ENCODE assay signal across 8 cellular contexts in genomic region chr6:7615611-7616383, GRCh38. TPM values are rescaled to one million over a fixed set of nuclear protein-coding genes. Genes with fewer than 3 reads are reported as not detected.
DNase-seq lines count a peak whose midpoint lies in the region; ATAC-seq, FAIRE-seq and TF ChIP-seq lines count a peak whose summit lies in the region.

No MANE protein-coding gene starts in this region.

- TF ChIP-seq POLR2A in endothelial cell of umbilical vein (IDR thresholded peaks at IDR 0.05; ENCODE audit: low read depth, low read length) = no peak

- no TSS peak for BruUV-seq in endothelial cell of umbilical vein (replicated peaks; lab: Mats Ljungman, UMichigan)

- CTCF ChIA-PET in endothelial cell of umbilical vein (lab: Charles Lee) = interaction anchor here (0.7 to 3.2 kb wide), 28 partner anchors 8 to 1069 kb away, joined by 3 to 71 read pairs (median 4); partner anchors contain the start of gene BLOC1S5

- H3F3A ChIP-seq in MM.1S (ENCODE audit: insufficient read depth, low read length) = no peaks in the 10 kb centered on the region

- peak overlapping the region; percentile 62 for H3K27ac Mint-ChIP-seq in T-helper 17 cell

- no peaks in the 10 kb centered on the region for H3K36me3 ChIP-seq in MM.1S (replicated peaks; ENCODE audit: insufficient read depth, low read length)
- H3K36me3 ChIP-seq in endothelial cell of umbilical vein (ENCODE audit: control insufficient read depth in 2 of 2, extremely low read depth in 1 of 2, insufficient read depth in 2 of 2, low read length in 2 of 2) = peaks cover 0 to 9% of the 10 kb centered on the region in 2 experiments

- no peaks in the 10 kb centered on the region for H3K9me2 ChIP-seq in MM.1S (replicated peaks; ENCODE audit: insufficient read depth, low read length)

- no peaks in the 10 kb centered on the region for H3K9me1 ChIP-seq in endothelial cell of umbilical vein (replicated peaks; ENCODE audit: control insufficient read depth, extremely low read depth, insufficient read depth, low read length)

- H3K9ac ChIP-seq in MM.1S (ENCODE audit: low read length) = no peak overlapping the region
- H3K9ac ChIP-seq in endothelial cell of umbilical vein (replicated peaks; ENCODE audit: extremely low read depth, insufficient read depth, low read length) = no peak overlapping the region

- ATAC-seq in T-helper 17 cell (peak; percentile 53), GM19467 (IDR thresholded peaks at IDR 0.05; ENCODE audit: unreplicated experiment) (no peak)

- H4K20me1 ChIP-seq in MM.1S (ENCODE audit: insufficient read depth, low read length) (no peaks in the 10 kb centered on the region), endothelial cell of umbilical vein (replicated peaks; ENCODE audit: control insufficient read depth, extremely low read depth, insufficient read depth, low read length) (no peaks in the 10 kb centered on the region)

- intact Hi-C loops in endothelial cell of umbilical vein (cut with micrococcal nuclease) = loop anchor here (1.0 to 5.0 kb wide), 8 partner anchors 191 to 1058 kb away; partner anchors contain the start of gene SSR1

- dilution Hi-C loops in endothelial cell of umbilical vein (cut with MboI; ENCODE audit: extremely low pct_ligation_motif_present, low sequenced_read_pairs) = no loop called here

- H3K9me3 ChIP-seq in MM.1S (replicated peaks; ENCODE audit: insufficient read depth, low read length) = no peaks in the 10 kb centered on the region
- no peaks in the 10 kb centered on the region for H3K9me3 ChIP-seq in T-helper 17 cell (ENCODE audit: control insufficient read depth, low read length, poor library complexity, severe bottlenecking)
- H3K9me3 ChIP-seq in endothelial cell of umbilical vein (replicated peaks; ENCODE audit: control insufficient read depth, insufficient read depth, low read length) = no peaks in the 10 kb centered on the region

- H3K27me3 Mint-ChIP-seq in T-helper 17 cell = peaks cover 24% of the 10 kb centered on the region

- H3K4me3 ChIP-seq in MM.1S (ENCODE audit: low read length) (no peak overlapping the region), endothelial cell of umbilical vein (replicated peaks in 1 of 3; ENCODE audit: insufficient read depth in 1 of 3, low read depth in 1 of 3, low read length in 3 of 3) (no peak overlapping the region)

- peak; percentile 67 for TF ChIP-seq CTCF in MM.1S (IDR thresholded peaks at IDR 0.05; ENCODE audit: low read length)
- peak; percentile 54 to 66 for TF ChIP-seq CTCF in endothelial cell of umbilical vein (IDR thresholded peaks at IDR 0.05; ENCODE audit: extremely low read depth in 1 of 2, insufficient read depth in 1 of 2, low read depth in 1 of 2, low read length in 2 of 2)

- H3K4me1 ChIP-seq in MM.1S (ENCODE audit: low read length) = peaks cover 9% of the 10 kb centered on the region; the same call in 1 of the 2 replicates
- no peaks in the 10 kb centered on the region for H3K4me1 ChIP-seq in endothelial cell of umbilical vein (ENCODE audit: control insufficient read depth, extremely low read depth, insufficient read depth, low read length)

- no peak overlapping the region for H3K27ac ChIP-seq in MM.1S (ENCODE audit: low read length)
- no peak overlapping the region for H3K27ac ChIP-seq in endothelial cell of umbilical vein (ENCODE audit: insufficient read depth, low read depth, low read length)

- POLR2A ChIA-PET in endothelial cell of umbilical vein (lab: Charles Lee) = no interaction called here

- DNase-seq in stimulated activated CD4-positive, alpha-beta T cell treated with anti-CD3 and anti-CD28 coated beads, Interleukin-4, amount 100 ng/mL, for 24 hours = peak; percentile 40
- DNase-seq in stimulated activated CD4-positive, alpha-beta T cell treated with anti-CD3 and anti-CD28 coated beads, Interleukin-2, amount 100 ng/mL, for 48 hours = no peak
- peak; percentile 52 for DNase-seq in MM.1S
- DNase-seq in T-helper 17 cell = peak in 1 of 3 donors; percentile 13
- DNase-seq in endothelial cell of umbilical vein (ENCODE audit: low read depth, low spot score) = peak; percentile 64
- DNase-seq in mucosa of gallbladder (ENCODE audit: low spot score) = peak; percentile 52
- no peak for DNase-seq in KG1 (lab: John Stamatoyannopoulos, UW)

- H3K4me2 ChIP-seq in MM.1S (ENCODE audit: low read depth, low read length) (no peak overlapping the region), endothelial cell of umbilical vein (ENCODE audit: insufficient read depth, low read length) (peak overlapping the region; percentile 56)

- H3K4me3 Mint-ChIP-seq in T-helper 17 cell = no peak overlapping the region

- H3K79me2 ChIP-seq in MM.1S (ENCODE audit: low read length) (no peaks in the 10 kb centered on the region), endothelial cell of umbilical vein (ENCODE audit: control insufficient read depth, insufficient read depth, low read length) (no peaks in the 10 kb centered on the region)

- H2AFZ ChIP-seq in MM.1S (ENCODE audit: low read length) = no peak overlapping the region
- no peak overlapping the region for H2AFZ ChIP-seq in endothelial cell of umbilical vein (ENCODE audit: low read depth, low read length)

- peaks cover 4% of the 10 kb centered on the region for H3K36me3 Mint-ChIP-seq in T-helper 17 cell (ENCODE audit: low read depth)

- H3K27me3 ChIP-seq in MM.1S (replicated peaks; ENCODE audit: insufficient read depth, low read length) (no peaks in the 10 kb centered on the region), endothelial cell of umbilical vein (ENCODE audit: control insufficient read depth in 2 of 2, insufficient read depth in 2 of 2, low read length in 2 of 2) (no peaks in the 10 kb centered on the region)

- H3K4me1 Mint-ChIP-seq in T-helper 17 cell = peaks cover 20% of the 10 kb centered on the region

- peak; percentile 73 for FAIRE-seq in endothelial cell of umbilical vein (lab: Jason Lieb, UNC)

TF ChIP-seq in endothelial cell of umbilical vein, 7 proteins besides CTCF, POLR2A, EP300 and RAD21:
- TF ChIP-seq MYC (IDR thresholded peaks at IDR 0.05; ENCODE audit: low read depth, low read length) (no peak), MAX (IDR thresholded peaks at IDR 0.05; ENCODE audit: insufficient read depth, insufficient read length) (no peak), JUN (IDR thresholded peaks at IDR 0.05; ENCODE audit: borderline replicate concordance, insufficient read depth, insufficient read length, low read depth) (no peak), FOS (IDR thresholded peaks at IDR 0.05; ENCODE audit: borderline replicate concordance, insufficient read depth, low read length) (no peak), POLR2AphosphoS5 (IDR thresholded peaks at IDR 0.05; ENCODE audit: insufficient read depth, low read depth, low read length) (no peak), EZH2 (IDR thresholded peaks at IDR 0.05; ENCODE audit: borderline replicate concordance, low read depth, low read length, severe bottlenecking) (no peak), GATA2 (IDR thresholded peaks at IDR 0.05; ENCODE audit: insufficient read depth, insufficient read length, low read depth, low read length) (no peak)
TF ChIP-seq in endothelial cell of umbilical vein: peak in this region for 0.

RNA-seq across cellular contexts. Expression of gene SNRNP48, which starts 25.8 kb away (rescaled TPM):
- total RNA-seq in T-helper 17 cell (1 to 10 TPM; 6.8 to 9.6 TPM), endothelial cell of umbilical vein (12.8 and 13.2 TPM in 2 replicates), mucosa of gallbladder (14.4 TPM)
- polyA plus RNA-seq in endothelial cell of umbilical vein = 3.5 and 4.2 TPM in 2 replicates
- 4.5 and 4.8 TPM in 2 replicates for polyA plus RNA-seq in endothelial cell of umbilical vein (2011; cell fraction: cytosol; rRNA removed)
- 14.1 and 15.5 TPM in 2 replicates for polyA plus RNA-seq in endothelial cell of umbilical vein (2011; cell fraction: nucleus; rRNA removed)
- polyA plus RNA-seq in endothelial cell of umbilical vein (2012) = 7.7 and 8.4 TPM in 2 replicates
- 3.7 and 5.2 TPM in 2 replicates for polyA minus RNA-seq in endothelial cell of umbilical vein
- 18.9 TPM for polyA minus RNA-seq in endothelial cell of umbilical vein (2011; cell fraction: cytosol; rRNA and poly(A)+ RNA removed)
- 6.2 and 10.2 TPM in 2 replicates for polyA minus RNA-seq in endothelial cell of umbilical vein (2011; cell fraction: nucleus; rRNA and poly(A)+ RNA removed)

Comparison
In these comparisons a context has a peak if more than half of its experiments do, and no peak if none do; other contexts are left out.
1. DNase-seq: peak in stimulated activated CD4-positive, alpha-beta T cell treated with anti-CD3 and anti-CD28 coated beads, Interleukin-4, amount 100 ng/mL, for 24 hours (single experiment), MM.1S (single experiment), endothelial cell of umbilical vein (single experiment) and mucosa of gallbladder (single experiment); none in stimulated activated CD4-positive, alpha-beta T cell treated with anti-CD3 and anti-CD28 coated beads, Interleukin-2, amount 100 ng/mL, for 48 hours (0 of 2) and KG1 (single experiment).